In the genomic region with DNA sequence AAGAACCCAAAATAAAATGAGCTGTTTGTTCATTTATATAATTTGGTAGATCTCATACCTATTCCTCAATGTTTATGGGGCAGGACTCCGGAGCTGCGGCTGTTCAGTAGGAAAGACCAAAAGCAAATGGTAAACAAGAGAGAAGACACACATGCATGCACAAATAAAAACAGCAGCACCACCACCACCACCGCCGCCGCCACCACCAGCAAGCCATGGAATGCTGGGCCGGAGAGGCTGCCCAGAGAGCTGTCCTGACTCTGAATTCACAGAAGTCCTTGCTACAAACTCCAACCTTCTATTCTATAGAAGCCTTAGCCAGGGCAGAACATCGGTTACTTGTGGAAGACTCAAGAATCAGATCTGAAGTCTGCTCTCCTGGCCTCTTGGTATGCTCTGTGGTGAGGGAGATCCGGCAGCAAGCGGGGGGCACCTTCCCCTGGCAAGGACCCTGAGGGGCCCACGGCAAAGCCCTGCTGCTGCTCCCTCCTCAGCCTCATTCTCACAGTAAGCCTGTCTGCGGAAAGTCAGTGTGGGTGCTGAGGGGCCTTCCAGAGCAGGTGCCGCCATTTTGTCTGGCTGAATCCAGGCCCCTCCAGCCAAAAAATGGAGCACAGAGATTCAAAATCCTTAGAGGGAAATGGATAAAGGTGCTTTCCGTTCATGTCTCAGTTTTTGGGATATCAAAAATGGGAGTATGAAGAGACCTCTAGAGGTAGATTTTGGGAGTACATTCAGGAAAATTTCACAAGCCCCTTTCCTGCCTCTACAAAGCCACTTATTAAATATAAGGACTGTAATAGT, we compare ENCODE assay signal across 8 cellular contexts. TPM values are rescaled to one million over a fixed set of nuclear protein-coding genes. Genes with fewer than 3 reads are reported as not detected.
A peak's percentile ranks its signal among the peaks of the same experiment; 100 is the strongest.
DNase-seq lines count a peak whose midpoint lies in the region; ATAC-seq and TF ChIP-seq lines count a peak whose summit lies in the region.

No MANE protein-coding gene starts in this region.

- peaks cover 33 to 55% (median 48%) of the 10 kb centered on the region in 3 donors for H3K4me1 Mint-ChIP-seq in naive B cell

- peaks cover 0 to 1% (median 0%) of the 10 kb centered on the region in 7 donors for H3K9me3 Mint-ChIP-seq in naive B cell

- peak overlapping the region in 2 of 8 donors; percentile 30 to 70 for H3K4me3 Mint-ChIP-seq in naive B cell

- no peaks in the 10 kb centered on the region for H3K27me3 Mint-ChIP-seq in naive B cell

- DNase-seq in NCI-H524 (lab: John Stamatoyannopoulos, UW) (peak; percentile 24 to 54), NCI-H524 treated with DMSO at 0.1 percent for 48 hours (lab: John Stamatoyannopoulos, UW) (no peak), NCI-H146 treated with DMSO at 0.1 percent for 48 hours (lab: John Stamatoyannopoulos, UW; ENCODE audit: unreplicated experiment) (peak; percentile 43), astrocyte of the spinal cord (ENCODE audit: low read depth, low spot score) (peak; percentile 32), naive B cell (no peak)
- no peak for DNase-seq in activated CD4-positive, alpha-beta T cell treated with anti-CD3 and anti-CD28 coated beads for 1 hour

- no peak for ATAC-seq in naive B cell (ENCODE audit: low read depth in 2 of 2)
- ATAC-seq in GM21717 (IDR thresholded peaks at IDR 0.05; ENCODE audit: unreplicated experiment), result no peak
- ATAC-seq in GM21825 (IDR thresholded peaks at IDR 0.05; ENCODE audit: unreplicated experiment), result no peak

- TF ChIP-seq CTCF in astrocyte of the spinal cord (IDR thresholded peaks at IDR 0.05; ENCODE audit: low read depth, low read length), result peak; percentile 63

- no peaks in the 10 kb centered on the region for H3K36me3 Mint-ChIP-seq in naive B cell

- H3K27ac Mint-ChIP-seq in naive B cell, result peak overlapping the region in 5 of 6 donors; percentile 39 to 95 (median 56)

- in situ Hi-C loops in astrocyte of the spinal cord (cut with HindIII; ENCODE audit: low sequenced_read_pairs), result no loop called here

- no peak overlapping the region for H3K4me3 ChIP-seq in astrocyte of the spinal cord (ENCODE audit: low read depth, low read length)

RNA-seq across cellular contexts. Expression of a gene that starts 6.4 kb away (rescaled TPM):
- polyA plus RNA-seq in naive B cell (ENCODE audit: low read depth in 6 of 6), result not detected

RNA-seq across cellular contexts. Expression of a gene that starts 43.8 kb away (rescaled TPM):
- polyA plus RNA-seq in naive B cell (ENCODE audit: low read depth in 6 of 6), result 10 to 100 TPM; 40.8 to 64.9 (median 54.0) TPM

Comparison
In these comparisons a context has a peak if more than half of its experiments do, and no peak if none do; other contexts are left out.
1. DNase-seq: peak in NCI-H524 (2 of 2), NCI-H146 treated with DMSO at 0.1 percent for 48 hours (single experiment) and astrocyte of the spinal cord (single experiment); none in NCI-H524 treated with DMSO at 0.1 percent for 48 hours (single experiment), naive B cell (single experiment) and activated CD4-positive, alpha-beta T cell treated with anti-CD3 and anti-CD28 coated beads for 1 hour (single experiment).